Comparison of ENCODE assay signal across 8 cellular contexts in the genomic region with DNA sequence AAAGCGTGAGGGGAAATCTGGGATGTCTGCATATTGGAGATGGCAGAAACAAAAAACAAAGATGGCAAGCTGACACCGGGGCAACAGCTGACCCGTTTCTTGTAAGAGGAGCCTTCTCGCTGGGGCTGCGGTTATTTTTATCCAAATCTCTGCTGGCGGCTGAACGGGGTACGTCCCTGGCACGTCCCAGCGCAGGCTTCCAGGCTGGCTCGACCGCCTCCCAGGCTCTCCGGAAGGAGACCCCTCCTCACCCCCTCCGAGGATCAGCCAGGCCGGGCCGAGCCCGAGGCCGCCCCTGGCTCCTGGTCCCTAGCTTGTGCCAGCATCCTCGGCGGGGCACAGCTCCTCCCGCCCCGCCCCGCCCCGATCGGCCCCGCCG. TPM values are rescaled to one million over a fixed set of nuclear protein-coding genes. Genes with fewer than 3 reads are reported as not detected.
DNase-seq lines count a peak whose midpoint lies in the region; ATAC-seq and TF ChIP-seq lines count a peak whose summit lies in the region.

No MANE protein-coding gene starts in this region.

- H3K9me3 ChIP-seq in hepatocyte (ENCODE audit: low read depth): no peaks in the 10 kb centered on the region

- H3K4me2 ChIP-seq in hepatocyte: peak overlapping the region; percentile 82

- no peaks in the 10 kb centered on the region for H3K9me2 ChIP-seq in hepatocyte (replicated peaks; ENCODE audit: insufficient read depth)

- H3K27ac ChIP-seq in hepatocyte: peak overlapping the region; percentile 87

- peak; percentile 48 for DNase-seq in activated naive CD4-positive, alpha-beta T cell treated with anti-CD3 and anti-CD28 coated beads, Interleukin-2, amount 10 ng/mL, durations not matched to agents 7 days and 5 days
- no peak for DNase-seq in activated naive CD4-positive, alpha-beta T cell treated with Interleukin-2 at 50 U/mL for 16 hours
- DNase-seq in NCI-H1105 treated with DMSO at 0.1 percent for 48 hours (lab: John Stamatoyannopoulos, UW) (peak; percentile 33), amniotic stem cell (lab: John Stamatoyannopoulos, UW) (peak; percentile 19), hepatocyte (ENCODE audit: low spot score) (no peak), putamen (ENCODE audit: low spot score) (peak; percentile 59), LoVo (ENCODE audit: low spot score) (no peak)

- peaks cover 46% of the 10 kb centered on the region for H3K79me2 ChIP-seq in hepatocyte

- H3K36me3 Mint-ChIP-seq in activated naive CD4-positive, alpha-beta T cell treated with anti-CD3 and anti-CD28 coated beads, Interleukin-2, amount 10 ng/mL, durations not matched to agents 7 days and 5 days: no peaks in the 10 kb centered on the region

- H3K27me3 Mint-ChIP-seq in activated naive CD4-positive, alpha-beta T cell treated with anti-CD3 and anti-CD28 coated beads, Interleukin-2, amount 10 ng/mL, durations not matched to agents 7 days and 5 days: peaks cover 31% of the 10 kb centered on the region

- peaks cover 12% of the 10 kb centered on the region for H3K27me3 ChIP-seq in hepatocyte

- TF ChIP-seq CTCF in hepatocyte (IDR thresholded peaks at IDR 0.05; ENCODE audit: poor library complexity): no peak

- under 1% methylated on average over 17 of the region's 27 CpGs for WGBS in hepatocyte (ENCODE audit: low lambda C conversion rate, missing lambda C conversion rate)

- peak overlapping the region; percentile 96 for H3K4me3 ChIP-seq in hepatocyte

- peak; percentile 47 for ATAC-seq in HG02610 (IDR thresholded peaks at IDR 0.05; ENCODE audit: unreplicated experiment)

- peak overlapping the region; percentile 100 for H2AFZ ChIP-seq in hepatocyte

- peak overlapping the region; percentile 73 for H3K4me3 Mint-ChIP-seq in activated naive CD4-positive, alpha-beta T cell treated with anti-CD3 and anti-CD28 coated beads, Interleukin-2, amount 10 ng/mL, durations not matched to agents 7 days and 5 days

- H3K4me1 ChIP-seq in hepatocyte (ENCODE audit: insufficient read depth): no peaks in the 10 kb centered on the region

- H3K9me3 Mint-ChIP-seq in activated naive CD4-positive, alpha-beta T cell treated with anti-CD3 and anti-CD28 coated beads, Interleukin-2, amount 10 ng/mL, durations not matched to agents 7 days and 5 days: no peaks in the 10 kb centered on the region

- no peaks in the 10 kb centered on the region for H4K20me1 ChIP-seq in hepatocyte (ENCODE audit: insufficient read depth, poor library complexity, severe bottlenecking)

- peaks cover 31% of the 10 kb centered on the region for H3K4me1 Mint-ChIP-seq in activated naive CD4-positive, alpha-beta T cell treated with anti-CD3 and anti-CD28 coated beads, Interleukin-2, amount 10 ng/mL, durations not matched to agents 7 days and 5 days

- CTCF ChIA-PET in activated naive CD4-positive, alpha-beta T cell treated with anti-CD3 and anti-CD28 coated beads, Interleukin-2, amount 10 ng/mL, durations not matched to agents 7 days and 5 days (lab: Charles Lee): interaction anchor here (0.8 to 1.2 kb wide), 2 partner anchors 14 to 195 kb away, joined by 3 to 4 read pairs; no protein-coding TSS in a partner anchor

- H3K36me3 ChIP-seq in hepatocyte (replicated peaks; ENCODE audit: insufficient read depth, low read depth): no peaks in the 10 kb centered on the region

- H3K27ac Mint-ChIP-seq in activated naive CD4-positive, alpha-beta T cell treated with anti-CD3 and anti-CD28 coated beads, Interleukin-2, amount 10 ng/mL, durations not matched to agents 7 days and 5 days: no peak overlapping the region

RNA-seq across cellular contexts. Expression of gene SGCB, which starts 0.4 kb away (rescaled TPM):
- total RNA-seq in hepatocyte: 18.2 and 20.7 TPM in 2 replicates
- polyA plus RNA-seq in hepatocyte: 28.1 and 28.7 TPM in 2 replicates

RNA-seq across cellular contexts. Expression of gene SPATA18, which starts 13.4 kb away (rescaled TPM):
- 7.8 and 12.3 TPM in 2 replicates for total RNA-seq in hepatocyte
- 2.7 and 2.9 TPM in 2 replicates for polyA plus RNA-seq in hepatocyte

RNA-seq across cellular contexts. Expression of gene LRRC66, which starts 17.6 kb away (rescaled TPM):
- 0.87 and 0.92 TPM in 2 replicates for total RNA-seq in hepatocyte
- 0.44 TPM in 1 of 2 replicates, not detected in the other for polyA plus RNA-seq in hepatocyte

Comparison
In these comparisons a context has a peak if more than half of its experiments do, and no peak if none do; other contexts are left out.
1. DNase-seq: peak in activated naive CD4-positive, alpha-beta T cell treated with anti-CD3 and anti-CD28 coated beads, Interleukin-2, amount 10 ng/mL, durations not matched to agents 7 days and 5 days (single experiment), NCI-H1105 treated with DMSO at 0.1 percent for 48 hours (single experiment), amniotic stem cell (single experiment) and putamen (single experiment); none in activated naive CD4-positive, alpha-beta T cell treated with Interleukin-2 at 50 U/mL for 16 hours (single experiment), hepatocyte (single experiment) and LoVo (single experiment).